In the genomic region with DNA sequence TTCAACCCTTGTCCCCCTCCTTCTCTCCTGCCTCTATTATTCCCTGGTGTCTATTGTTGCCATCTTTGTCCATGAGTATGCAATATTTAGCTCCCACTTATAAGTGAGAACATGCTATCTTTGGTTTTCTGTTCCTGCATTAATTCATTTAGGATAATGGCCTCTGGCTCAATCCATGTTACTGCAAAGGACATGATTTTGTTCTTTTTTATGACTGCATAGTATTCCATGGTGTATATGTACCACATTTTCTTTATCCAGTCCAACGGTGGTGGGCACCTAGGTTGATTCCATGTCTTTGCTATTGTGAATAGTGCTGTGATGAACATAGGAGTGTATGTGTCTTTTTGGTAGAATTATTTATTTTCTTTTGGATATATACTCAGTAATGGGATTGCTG, we compare ENCODE assay signal across 15 cellular contexts. TPM values are rescaled to one million over a fixed set of nuclear protein-coding genes. Genes with fewer than 3 reads are reported as not detected.
"Had no signal": no experiment of that assay in that cellular context is flagged by ENCODE, and none has a peak within 500 bp of the region (broad histone marks: within the 10 kb centered on the region; RNA-seq: fewer than 3 reads in every experiment).

No MANE protein-coding gene starts in this region.

RNA-seq across cellular contexts. Expression of a gene that starts 33.4 kb away (rescaled TPM):
- total RNA-seq: subcutaneous adipose tissue, suprapubic skin, temporal lobe, thoracic aorta, thyroid gland, tibial nerve, transverse colon, upper lobe of left lung, upper lobe of right lung, ureter, urinary bladder, uterus, vagina had no signal
- polyA plus RNA-seq: stomach, thymus, urinary bladder had no signal
